Comparison of ENCODE assay signal across 20 cellular contexts in genomic region chr10:110756886-110757285, GRCh38.
"Had no signal": no experiment of that assay in that cellular context is flagged by ENCODE, and none has a peak within 500 bp of the region (broad histone marks: within the 10 kb centered on the region; RNA-seq: fewer than 3 reads in every experiment).

No MANE protein-coding gene starts in this region.

- H3K9me3 Mint-ChIP-seq: activated B cell treated with CpG ODN at 0.5 μM for 24 hours; neural crest cell; stimulated activated effector memory CD8-positive, alpha-beta T cell treated with anti-CD3 and anti-CD28 coated beads, Interleukin-12 subunit alpha, Interleukin-12 subunit beta, amount 100 ng/mL, for 72 hours had no signal

- H3K27me3 Mint-ChIP-seq: activated B cell treated with CpG ODN at 0.5 μM for 24 hours; activated naive CD8-positive, alpha-beta T cell treated with anti-CD3 and anti-CD28 coated beads for 36 hours had no signal

- H3K36me3 ChIP-seq: gastroesophageal sphincter, prostate gland, stomach, upper lobe of left lung had no signal

- H3K4me1 Mint-ChIP-seq: activated B cell treated with CpG ODN at 0.5 μM for 24 hours, naive B cell had no signal

- H3K27ac ChIP-seq: gastroesophageal sphincter, prostate gland, stomach, testis, upper lobe of left lung had no signal

- H3K9me3 ChIP-seq: gastroesophageal sphincter, prostate gland, stomach, testis, upper lobe of left lung had no signal

- DNase-seq: activated B cell treated with CpG ODN at 0.5 μM for 24 hours; activated CD4-positive, alpha-beta memory T cell treated with anti-CD3 and anti-CD28 coated beads, Interleukin-2, amount 10 ng/mL, durations not matched to agents 7 days and 5 days; activated CD4-positive, alpha-beta T cell treated with anti-CD3 and anti-CD28 coated beads for 48 hours; activated CD8-positive, alpha-beta memory T cell treated with anti-CD3 and anti-CD28 coated beads, Interleukin-2, amount 10 ng/mL, durations not matched to agents 7 days and 5 days; activated naive CD4-positive, alpha-beta T cell; activated naive CD8-positive, alpha-beta T cell treated with anti-CD3 and anti-CD28 coated beads for 36 hours; amniotic stem cell; mammary epithelial cell; naive B cell; stimulated activated CD4-positive, alpha-beta T cell treated with anti-CD3 and anti-CD28 coated beads, Interleukin-4, amount 100 ng/mL, for 24 hours; stomach; T-helper 1 cell; T-helper 9 cell; testis; upper lobe of left lung had no signal

- H3K27me3 ChIP-seq: gastroesophageal sphincter, stomach, testis, upper lobe of left lung had no signal

- H3K36me3 Mint-ChIP-seq: naive B cell; stimulated activated effector memory CD8-positive, alpha-beta T cell treated with anti-CD3 and anti-CD28 coated beads, Interleukin-12 subunit alpha, Interleukin-12 subunit beta, amount 100 ng/mL, for 72 hours had no signal

- H3K4me1 ChIP-seq: gastroesophageal sphincter, prostate gland, stomach, testis, upper lobe of left lung had no signal

- H3K4me3 ChIP-seq: gastroesophageal sphincter, prostate gland, smooth muscle cell, stomach, testis, upper lobe of left lung had no signal

- H3K27ac Mint-ChIP-seq: activated B cell treated with CpG ODN at 0.5 μM for 24 hours; activated CD4-positive, alpha-beta memory T cell treated with anti-CD3 and anti-CD28 coated beads, Interleukin-2, amount 10 ng/mL, durations not matched to agents 7 days and 5 days; activated CD8-positive, alpha-beta memory T cell treated with anti-CD3 and anti-CD28 coated beads, Interleukin-2, amount 10 ng/mL, durations not matched to agents 7 days and 5 days; activated naive CD8-positive, alpha-beta T cell treated with anti-CD3 and anti-CD28 coated beads for 36 hours; naive B cell; stimulated activated effector memory CD8-positive, alpha-beta T cell treated with anti-CD3 and anti-CD28 coated beads, Interleukin-12 subunit alpha, Interleukin-12 subunit beta, amount 100 ng/mL, for 72 hours had no signal

- H3K4me3 Mint-ChIP-seq: activated B cell treated with CpG ODN at 0.5 μM for 24 hours; activated CD4-positive, alpha-beta memory T cell treated with anti-CD3 and anti-CD28 coated beads, Interleukin-2, amount 10 ng/mL, durations not matched to agents 7 days and 5 days; activated CD8-positive, alpha-beta memory T cell treated with anti-CD3 and anti-CD28 coated beads, Interleukin-2, amount 10 ng/mL, durations not matched to agents 7 days and 5 days; activated naive CD8-positive, alpha-beta T cell treated with anti-CD3 and anti-CD28 coated beads for 36 hours; naive B cell; neural crest cell; stimulated activated effector memory CD8-positive, alpha-beta T cell treated with anti-CD3 and anti-CD28 coated beads, Interleukin-12 subunit alpha, Interleukin-12 subunit beta, amount 100 ng/mL, for 72 hours had no signal
